10 cellular contexts compared by ENCODE assay signal in genomic region chr15:51878446-51879386, GRCh38. TPM values are rescaled to one million over a fixed set of nuclear protein-coding genes. Genes with fewer than 3 reads are reported as not detected.
DNase-seq lines count a peak whose midpoint lies in the region; ATAC-seq and TF ChIP-seq lines count a peak whose summit lies in the region.
"Had no signal": no experiment of that assay in that cellular context is flagged by ENCODE, and none has a peak within 500 bp of the region (broad histone marks: within the 10 kb centered on the region; RNA-seq: fewer than 3 reads in every experiment).

No MANE protein-coding gene starts in this region.

- no peak for TF ChIP-seq CTCF in uterus (IDR thresholded peaks at IDR 0.05)

- no peaks in the 10 kb centered on the region for H3K79me1 ChIP-seq in mesendoderm (ENCODE audit: low read length)

- no peak overlapping the region for H2BK5ac ChIP-seq in mesendoderm (ENCODE audit: low read length)

- H3K27ac Mint-ChIP-seq in activated T-cell treated with anti-CD3 and anti-CD28 coated beads, Interleukin-2, amount 50 U/mL, for 72 hours: peak overlapping the region; percentile 77

- no peak overlapping the region for H4K8ac ChIP-seq in mesendoderm (ENCODE audit: low read depth, low read length)

- H4K5ac ChIP-seq in mesendoderm (ENCODE audit: low read length): no peak overlapping the region

- no peaks in the 10 kb centered on the region for H3K27me3 Mint-ChIP-seq in activated T-cell treated with anti-CD3 and anti-CD28 coated beads, Interleukin-2, amount 50 U/mL, for 72 hours (ENCODE audit: low read depth)
- H3K27me3 Mint-ChIP-seq in activated T-cell treated with anti-CD3 and anti-CD28 coated beads, Interleukin-2, amount 50 U/mL, for 4 hours (ENCODE audit: low read depth): no peaks in the 10 kb centered on the region

- no peak overlapping the region for H3K56ac ChIP-seq in mesendoderm (ENCODE audit: low read length)

- H3K4me1 ChIP-seq in mesendoderm (ENCODE audit: control insufficient read depth, low read depth, low read length) (no peaks in the 10 kb centered on the region), uterus (peaks cover 0 to 31% of the 10 kb centered on the region in 2 donors)
- H3K4me1 ChIP-seq: BLaER1 had no signal

- H2AK5ac ChIP-seq in mesendoderm (ENCODE audit: low read length): no peak overlapping the region

- H3K18ac ChIP-seq in mesendoderm (ENCODE audit: low read length): no peak overlapping the region

- H3K27ac ChIP-seq in mesendoderm (ENCODE audit: low read depth, low read length) (no peak overlapping the region), uterus (peak overlapping the region; percentile 67 to 72)
- H3K27ac ChIP-seq: BLaER1 had no signal

- H3K9ac ChIP-seq in mesendoderm (ENCODE audit: low read length): no peak overlapping the region
- H3K9ac ChIP-seq: BLaER1 had no signal

- H3K9me3 ChIP-seq in uterus: no peaks in the 10 kb centered on the region

- H3K36me3 ChIP-seq in mesendoderm (ENCODE audit: control insufficient read depth, insufficient read depth, low read length) (no peaks in the 10 kb centered on the region), uterus (no peaks in the 10 kb centered on the region)

- intact Hi-C loops in uterus (cut with DNase I; ENCODE audit: low total_unique reads): no loop called here

- TF ChIP-seq POLR2A in uterus (IDR thresholded peaks at IDR 0.05): no peak

- no peak overlapping the region for H3K4ac ChIP-seq in mesendoderm (ENCODE audit: low read depth, low read length)

- H3K4me3 Mint-ChIP-seq in activated T-cell treated with anti-CD3 and anti-CD28 coated beads, Interleukin-2, amount 50 U/mL, for 72 hours: no peak overlapping the region
- no peak overlapping the region for H3K4me3 Mint-ChIP-seq in activated T-cell treated with anti-CD3 and anti-CD28 coated beads, Interleukin-2, amount 50 U/mL, for 4 hours

- no peak overlapping the region for H2BK15ac ChIP-seq in mesendoderm (replicated peaks; ENCODE audit: low read depth)

- H3K9me3 Mint-ChIP-seq in activated T-cell treated with anti-CD3 and anti-CD28 coated beads, Interleukin-2, amount 50 U/mL, for 72 hours: no peaks in the 10 kb centered on the region
- no peaks in the 10 kb centered on the region for H3K9me3 Mint-ChIP-seq in activated T-cell treated with anti-CD3 and anti-CD28 coated beads, Interleukin-2, amount 50 U/mL, for 4 hours

- H3K27me3 ChIP-seq in mesendoderm (ENCODE audit: insufficient read depth, low read length, poor library complexity) (no peaks in the 10 kb centered on the region), uterus (no peaks in the 10 kb centered on the region)
- H3K27me3 ChIP-seq: BLaER1 had no signal

- no peak for ATAC-seq in activated T-cell treated with anti-CD3 and anti-CD28 coated beads, Interleukin-2, amount 50 U/mL, for 72 hours (replicated peaks in 1 of 2)
- no peak for ATAC-seq in activated T-cell treated with anti-CD3 and anti-CD28 coated beads, Interleukin-2, amount 50 U/mL, for 4 hours
- ATAC-seq in HG02763 (IDR thresholded peaks at IDR 0.05; ENCODE audit: unreplicated experiment) (no peak), GM19463 (IDR thresholded peaks at IDR 0.05; ENCODE audit: unreplicated experiment) (no peak)

- no peak for DNase-seq in activated T-cell treated with anti-CD3 and anti-CD28 coated beads, Interleukin-2, amount 50 U/mL, for 72 hours
- no peak for DNase-seq in activated T-cell treated with anti-CD3 and anti-CD28 coated beads, Interleukin-2, amount 50 U/mL, for 4 hours
- peak; percentile 93 to 98 for DNase-seq in dermis microvascular lymphatic vessel endothelial cell (ENCODE audit: low read depth in 2 of 2)
- peak; percentile 13 for DNase-seq in mesendoderm
- no peak for DNase-seq in uterus
- DNase-seq in stimulated activated CD4-positive, alpha-beta T cell treated with anti-CD3 and anti-CD28 coated beads, Interleukin-12 subunit alpha, Interleukin-12 subunit beta, amount 100 ng/mL, for 4 hours: no peak
- DNase-seq: cerebellar nuclear complex had no signal

- WGBS in mesendoderm (ENCODE audit: extremely low coverage, insufficient coverage, low lambda C conversion rate): no CpG with 5 or more reads among the region's 1 CpG

- H2BK120ac ChIP-seq in mesendoderm (ENCODE audit: low read depth, low read length): no peak overlapping the region

- H3K4me2 ChIP-seq in mesendoderm (ENCODE audit: low read length): no peak overlapping the region
- H3K4me2 ChIP-seq: BLaER1 had no signal

- no peak overlapping the region for H3K23ac ChIP-seq in mesendoderm (ENCODE audit: low read length)

- H3K4me1 Mint-ChIP-seq in activated T-cell treated with anti-CD3 and anti-CD28 coated beads, Interleukin-2, amount 50 U/mL, for 72 hours (ENCODE audit: low read depth): peaks cover 13% of the 10 kb centered on the region
- peaks cover 27% of the 10 kb centered on the region for H3K4me1 Mint-ChIP-seq in activated T-cell treated with anti-CD3 and anti-CD28 coated beads, Interleukin-2, amount 50 U/mL, for 4 hours (ENCODE audit: low read depth)

- no peaks in the 10 kb centered on the region for H3K79me2 ChIP-seq in mesendoderm (ENCODE audit: control insufficient read depth, insufficient read depth, low read length)

- peaks cover 4 to 7% of the 10 kb centered on the region in 2 donors for H3K36me3 Mint-ChIP-seq in activated T-cell treated with anti-CD3 and anti-CD28 coated beads, Interleukin-2, amount 50 U/mL, for 72 hours (ENCODE audit: insufficient read depth in 2 of 2)
- peaks cover 15% of the 10 kb centered on the region for H3K36me3 Mint-ChIP-seq in activated T-cell treated with anti-CD3 and anti-CD28 coated beads, Interleukin-2, amount 50 U/mL, for 4 hours (ENCODE audit: insufficient read depth)

- H3K4me3 ChIP-seq in mesendoderm (ENCODE audit: low read length): no peak overlapping the region
- H3K4me3 ChIP-seq in uterus: no peak overlapping the region
- H3K4me3 ChIP-seq: BLaER1 had no signal

RNA-seq across cellular contexts. Expression of gene TMOD3, which starts 49.3 kb away (rescaled TPM):
- total RNA-seq in activated T-cell treated with anti-CD3 and anti-CD28 coated beads, Interleukin-2, amount 50 U/mL, for 72 hours: 10 to 100 TPM; 48.6 to 55.1 TPM
- 10 to 100 TPM; 43.2 to 47.4 (median 46.3) TPM for total RNA-seq in activated T-cell treated with anti-CD3 and anti-CD28 coated beads, Interleukin-2, amount 50 U/mL, for 4 hours
- total RNA-seq in dermis microvascular lymphatic vessel endothelial cell: 48.3 and 59.4 TPM in 2 replicates
- 24.0 TPM for polyA plus RNA-seq in mesendoderm (2013, experiment 1 of 2)
- 24.4 TPM for polyA plus RNA-seq in mesendoderm (2013, experiment 2 of 2)
- 10 to 100 TPM; 10.5 to 49.6 (median 37.1) TPM for total RNA-seq in uterus

Comparison
In these comparisons a context has a peak if more than half of its experiments do, and no peak if none do; other contexts are left out.
1. DNase-seq: peak in dermis microvascular lymphatic vessel endothelial cell (2 of 2) and mesendoderm (single experiment); none in activated T-cell treated with anti-CD3 and anti-CD28 coated beads, Interleukin-2, amount 50 U/mL, for 72 hours (0 of 2), activated T-cell treated with anti-CD3 and anti-CD28 coated beads, Interleukin-2, amount 50 U/mL, for 4 hours (single experiment), uterus (0 of 2) and stimulated activated CD4-positive, alpha-beta T cell treated with anti-CD3 and anti-CD28 coated beads, Interleukin-12 subunit alpha, Interleukin-12 subunit beta, amount 100 ng/mL, for 4 hours (single experiment).